Comparison of ENCODE assay signal across 1 cellular context in the genomic region with DNA sequence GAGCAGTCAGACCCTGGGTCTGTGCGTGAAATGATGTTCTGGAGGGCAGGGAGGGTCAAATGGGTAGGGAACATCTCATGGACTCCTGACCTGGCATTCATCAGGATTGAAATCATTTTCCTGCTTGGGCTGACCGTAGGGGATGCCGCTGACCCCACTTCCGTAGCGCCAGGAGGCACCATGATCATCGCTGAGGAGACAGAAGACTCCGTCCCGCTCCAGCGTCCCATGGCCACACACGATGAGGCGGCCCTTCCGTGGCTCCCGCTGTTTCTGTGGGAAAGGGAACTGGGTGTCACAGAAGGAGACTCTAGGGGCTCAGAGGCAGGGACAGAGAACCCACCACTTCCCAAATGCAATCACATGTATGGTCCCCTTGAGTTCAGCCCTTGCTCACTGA.
TF ChIP-seq lines count a peak whose summit lies in the region.

No MANE protein-coding gene starts in this region.

TF ChIP-seq in K562, 482 proteins besides CTCF, POLR2A, EP300 and RAD21:
- no peak for TF ChIP-seq PHTF2 (CRISPR knock-in tag; IDR thresholded peaks at IDR 0.05)
- no peak for TF ChIP-seq ZNF232 (CRISPR knock-in tag; IDR thresholded peaks at IDR 0.05)
- TF ChIP-seq, protein P1, sequence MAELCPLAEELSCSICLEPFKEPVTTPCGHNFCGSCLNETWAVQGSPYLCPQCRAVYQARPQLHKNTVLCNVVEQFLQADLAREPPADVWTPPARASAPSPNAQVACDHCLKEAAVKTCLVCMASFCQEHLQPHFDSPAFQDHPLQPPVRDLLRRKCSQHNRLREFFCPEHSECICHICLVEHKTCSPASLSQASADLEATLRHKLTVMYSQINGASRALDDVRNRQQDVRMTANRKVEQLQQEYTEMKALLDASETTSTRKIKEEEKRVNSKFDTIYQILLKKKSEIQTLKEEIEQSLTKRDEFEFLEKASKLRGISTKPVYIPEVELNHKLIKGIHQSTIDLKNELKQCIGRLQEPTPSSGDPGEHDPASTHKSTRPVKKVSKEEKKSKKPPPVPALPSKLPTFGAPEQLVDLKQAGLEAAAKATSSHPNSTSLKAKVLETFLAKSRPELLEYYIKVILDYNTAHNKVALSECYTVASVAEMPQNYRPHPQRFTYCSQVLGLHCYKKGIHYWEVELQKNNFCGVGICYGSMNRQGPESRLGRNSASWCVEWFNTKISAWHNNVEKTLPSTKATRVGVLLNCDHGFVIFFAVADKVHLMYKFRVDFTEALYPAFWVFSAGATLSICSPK (IDR thresholded peaks at IDR 0.05; ENCODE audit: borderline replicate concordance) = no peak
- TF ChIP-seq, protein P2, sequence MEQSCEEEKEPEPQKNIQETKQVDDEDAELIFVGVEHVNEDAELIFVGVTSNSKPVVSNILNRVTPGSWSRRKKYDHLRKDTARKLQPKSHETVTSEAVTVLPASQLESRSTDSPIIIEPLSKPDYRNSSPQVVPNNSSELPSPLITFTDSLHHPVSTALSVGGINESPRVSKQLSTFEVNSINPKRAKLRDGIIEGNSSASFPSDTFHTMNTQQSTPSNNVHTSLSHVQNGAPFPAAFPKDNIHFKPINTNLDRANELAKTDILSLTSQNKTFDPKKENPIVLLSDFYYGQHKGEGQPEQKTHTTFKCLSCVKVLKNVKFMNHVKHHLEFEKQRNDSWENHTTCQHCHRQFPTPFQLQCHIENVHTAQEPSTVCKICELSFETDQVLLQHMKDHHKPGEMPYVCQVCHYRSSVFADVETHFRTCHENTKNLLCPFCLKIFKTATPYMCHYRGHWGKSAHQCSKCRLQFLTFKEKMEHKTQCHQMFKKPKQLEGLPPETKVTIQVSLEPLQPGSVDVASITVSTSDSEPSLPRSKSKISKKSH (CRISPR knock-in tag; IDR thresholded peaks at IDR 0.05) = no peak
- TF ChIP-seq POLR2AphosphoS5 (IDR thresholded peaks at IDR 0.05; ENCODE audit: control insufficient read depth, insufficient read depth, low read depth, low read length) = no peak
- no peak for TF ChIP-seq MCM5 (IDR thresholded peaks at IDR 0.05; ENCODE audit: low read depth)
- no peak for TF ChIP-seq CEBPB (tag; IDR thresholded peaks at IDR 0.05)
- TF ChIP-seq, protein P3, sequence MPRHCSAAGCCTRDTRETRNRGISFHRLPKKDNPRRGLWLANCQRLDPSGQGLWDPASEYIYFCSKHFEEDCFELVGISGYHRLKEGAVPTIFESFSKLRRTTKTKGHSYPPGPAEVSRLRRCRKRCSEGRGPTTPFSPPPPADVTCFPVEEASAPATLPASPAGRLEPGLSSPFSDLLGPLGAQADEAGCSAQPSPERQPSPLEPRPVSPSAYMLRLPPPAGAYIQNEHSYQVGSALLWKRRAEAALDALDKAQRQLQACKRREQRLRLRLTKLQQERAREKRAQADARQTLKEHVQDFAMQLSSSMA (CRISPR knock-in tag; IDR thresholded peaks at IDR 0.05) = no peak
- no peak for TF ChIP-seq SMAD2 (IDR thresholded peaks at IDR 0.05; ENCODE audit: low read depth, low read length)
- TF ChIP-seq ETV6 (IDR thresholded peaks at IDR 0.05; ENCODE audit: borderline replicate concordance in 1 of 2, low read depth in 2 of 2, low read length in 1 of 2) = no peak
- no peak for TF ChIP-seq ETV6 (CRISPR knock-in tag; IDR thresholded peaks at IDR 0.05; ENCODE audit: borderline replicate concordance)
- TF ChIP-seq CCNT2 (IDR thresholded peaks at IDR 0.05; ENCODE audit: borderline replicate concordance, extremely low read depth, insufficient read length, low read depth, low read length) = peak; percentile 37
- no peak for TF ChIP-seq TCF7 (IDR thresholded peaks at IDR 0.05; ENCODE audit: borderline replicate concordance)
- no peak for TF ChIP-seq ZNF707 (CRISPR knock-in tag; conservative IDR thresholded peaks at IDR 0.05)
- TF ChIP-seq SIN3B (IDR thresholded peaks at IDR 0.05; ENCODE audit: low read depth) = no peak
- TF ChIP-seq, protein P4, sequence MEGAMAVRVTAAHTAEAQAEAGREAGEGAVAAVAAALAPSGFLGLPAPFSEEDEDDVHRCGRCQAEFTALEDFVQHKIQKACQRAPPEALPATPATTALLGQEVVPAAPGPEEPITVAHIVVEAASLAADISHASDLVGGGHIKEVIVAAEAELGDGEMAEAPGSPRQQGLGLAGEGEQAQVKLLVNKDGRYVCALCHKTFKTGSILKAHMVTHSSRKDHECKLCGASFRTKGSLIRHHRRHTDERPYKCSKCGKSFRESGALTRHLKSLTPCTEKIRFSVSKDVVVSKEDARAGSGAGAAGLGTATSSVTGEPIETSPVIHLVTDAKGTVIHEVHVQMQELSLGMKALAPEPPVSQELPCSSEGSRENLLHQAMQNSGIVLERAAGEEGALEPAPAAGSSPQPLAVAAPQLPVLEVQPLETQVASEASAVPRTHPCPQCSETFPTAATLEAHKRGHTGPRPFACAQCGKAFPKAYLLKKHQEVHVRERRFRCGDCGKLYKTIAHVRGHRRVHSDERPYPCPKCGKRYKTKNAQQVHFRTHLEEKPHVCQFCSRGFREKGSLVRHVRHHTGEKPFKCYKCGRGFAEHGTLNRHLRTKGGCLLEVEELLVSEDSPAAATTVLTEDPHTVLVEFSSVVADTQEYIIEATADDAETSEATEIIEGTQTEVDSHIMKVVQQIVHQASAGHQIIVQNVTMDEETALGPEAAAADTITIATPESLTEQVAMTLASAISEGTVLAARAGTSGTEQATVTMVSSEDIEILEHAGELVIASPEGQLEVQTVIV (CRISPR knock-in tag; IDR thresholded peaks at IDR 0.05; ENCODE audit: borderline replicate concordance) = no peak
- TF ChIP-seq TAF15 (IDR thresholded peaks at IDR 0.05; ENCODE audit: low read depth, low read length) = 0 out of 2 replicates have a peak, but pooled peaks have one; percentile 4
- no peak for TF ChIP-seq HDAC8 (tag; IDR thresholded peaks at IDR 0.05)
- no peak for TF ChIP-seq ZNF75A (CRISPR knock-in tag; IDR thresholded peaks at IDR 0.05)
- TF ChIP-seq POLR3A (IDR thresholded peaks at IDR 0.05; ENCODE audit: borderline replicate concordance, extremely low read depth, insufficient read depth, insufficient read length) = no peak
- no peak for TF ChIP-seq ZNF79 (CRISPR knock-in tag; IDR thresholded peaks at IDR 0.05; ENCODE audit: low read depth)
- TF ChIP-seq, protein P5, sequence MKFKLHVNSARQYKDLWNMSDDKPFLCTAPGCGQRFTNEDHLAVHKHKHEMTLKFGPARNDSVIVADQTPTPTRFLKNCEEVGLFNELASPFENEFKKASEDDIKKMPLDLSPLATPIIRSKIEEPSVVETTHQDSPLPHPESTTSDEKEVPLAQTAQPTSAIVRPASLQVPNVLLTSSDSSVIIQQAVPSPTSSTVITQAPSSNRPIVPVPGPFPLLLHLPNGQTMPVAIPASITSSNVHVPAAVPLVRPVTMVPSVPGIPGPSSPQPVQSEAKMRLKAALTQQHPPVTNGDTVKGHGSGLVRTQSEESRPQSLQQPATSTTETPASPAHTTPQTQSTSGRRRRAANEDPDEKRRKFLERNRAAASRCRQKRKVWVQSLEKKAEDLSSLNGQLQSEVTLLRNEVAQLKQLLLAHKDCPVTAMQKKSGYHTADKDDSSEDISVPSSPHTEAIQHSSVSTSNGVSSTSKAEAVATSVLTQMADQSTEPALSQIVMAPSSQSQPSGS (CRISPR knock-in tag; IDR thresholded peaks at IDR 0.05) = no peak
- no peak for TF ChIP-seq PRPF4 (IDR thresholded peaks at IDR 0.05; ENCODE audit: insufficient read depth, low read depth, low read length, poor library complexity, severe bottlenecking)
- TF ChIP-seq BCOR (IDR thresholded peaks at IDR 0.05) = no peak
- TF ChIP-seq, protein P6, sequence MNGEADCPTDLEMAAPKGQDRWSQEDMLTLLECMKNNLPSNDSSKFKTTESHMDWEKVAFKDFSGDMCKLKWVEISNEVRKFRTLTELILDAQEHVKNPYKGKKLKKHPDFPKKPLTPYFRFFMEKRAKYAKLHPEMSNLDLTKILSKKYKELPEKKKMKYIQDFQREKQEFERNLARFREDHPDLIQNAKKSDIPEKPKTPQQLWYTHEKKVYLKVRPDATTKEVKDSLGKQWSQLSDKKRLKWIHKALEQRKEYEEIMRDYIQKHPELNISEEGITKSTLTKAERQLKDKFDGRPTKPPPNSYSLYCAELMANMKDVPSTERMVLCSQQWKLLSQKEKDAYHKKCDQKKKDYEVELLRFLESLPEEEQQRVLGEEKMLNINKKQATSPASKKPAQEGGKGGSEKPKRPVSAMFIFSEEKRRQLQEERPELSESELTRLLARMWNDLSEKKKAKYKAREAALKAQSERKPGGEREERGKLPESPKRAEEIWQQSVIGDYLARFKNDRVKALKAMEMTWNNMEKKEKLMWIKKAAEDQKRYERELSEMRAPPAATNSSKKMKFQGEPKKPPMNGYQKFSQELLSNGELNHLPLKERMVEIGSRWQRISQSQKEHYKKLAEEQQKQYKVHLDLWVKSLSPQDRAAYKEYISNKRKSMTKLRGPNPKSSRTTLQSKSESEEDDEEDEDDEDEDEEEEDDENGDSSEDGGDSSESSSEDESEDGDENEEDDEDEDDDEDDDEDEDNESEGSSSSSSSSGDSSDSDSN (IDR thresholded peaks at IDR 0.05; ENCODE audit: borderline replicate concordance in 1 of 2, low read depth in 2 of 2, low read length in 2 of 2) = no peak
- TF ChIP-seq KAT7 (CRISPR knock-in tag; IDR thresholded peaks at IDR 0.05; ENCODE audit: borderline replicate concordance) = no peak
- peak; percentile 41; the same call in 1 of the 2 replicates for TF ChIP-seq RBFOX2 (IDR thresholded peaks at IDR 0.05; ENCODE audit: low read depth, low read length)
- TF ChIP-seq, protein P7, sequence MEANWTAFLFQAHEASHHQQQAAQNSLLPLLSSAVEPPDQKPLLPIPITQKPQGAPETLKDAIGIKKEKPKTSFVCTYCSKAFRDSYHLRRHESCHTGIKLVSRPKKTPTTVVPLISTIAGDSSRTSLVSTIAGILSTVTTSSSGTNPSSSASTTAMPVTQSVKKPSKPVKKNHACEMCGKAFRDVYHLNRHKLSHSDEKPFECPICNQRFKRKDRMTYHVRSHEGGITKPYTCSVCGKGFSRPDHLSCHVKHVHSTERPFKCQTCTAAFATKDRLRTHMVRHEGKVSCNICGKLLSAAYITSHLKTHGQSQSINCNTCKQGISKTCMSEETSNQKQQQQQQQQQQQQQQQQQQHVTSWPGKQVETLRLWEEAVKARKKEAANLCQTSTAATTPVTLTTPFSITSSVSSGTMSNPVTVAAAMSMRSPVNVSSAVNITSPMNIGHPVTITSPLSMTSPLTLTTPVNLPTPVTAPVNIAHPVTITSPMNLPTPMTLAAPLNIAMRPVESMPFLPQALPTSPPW (CRISPR knock-in tag; IDR thresholded peaks at IDR 0.05) = no peak
- TF ChIP-seq ELF4 (CRISPR knock-in tag; IDR thresholded peaks at IDR 0.05) = no peak
- TF ChIP-seq RHOXF2B (CRISPR knock-in tag; conservative IDR thresholded peaks at IDR 0.05) = no peak
- TF ChIP-seq NCOA2 (IDR thresholded peaks at IDR 0.05; ENCODE audit: partially characterized antibody in 2 of 2) = no peak
- TF ChIP-seq POLR2G (IDR thresholded peaks at IDR 0.05; ENCODE audit: low read depth, low read length) = 0 out of 2 replicates have a peak, but pooled peaks have one; percentile 18
- TF ChIP-seq, protein P8, sequence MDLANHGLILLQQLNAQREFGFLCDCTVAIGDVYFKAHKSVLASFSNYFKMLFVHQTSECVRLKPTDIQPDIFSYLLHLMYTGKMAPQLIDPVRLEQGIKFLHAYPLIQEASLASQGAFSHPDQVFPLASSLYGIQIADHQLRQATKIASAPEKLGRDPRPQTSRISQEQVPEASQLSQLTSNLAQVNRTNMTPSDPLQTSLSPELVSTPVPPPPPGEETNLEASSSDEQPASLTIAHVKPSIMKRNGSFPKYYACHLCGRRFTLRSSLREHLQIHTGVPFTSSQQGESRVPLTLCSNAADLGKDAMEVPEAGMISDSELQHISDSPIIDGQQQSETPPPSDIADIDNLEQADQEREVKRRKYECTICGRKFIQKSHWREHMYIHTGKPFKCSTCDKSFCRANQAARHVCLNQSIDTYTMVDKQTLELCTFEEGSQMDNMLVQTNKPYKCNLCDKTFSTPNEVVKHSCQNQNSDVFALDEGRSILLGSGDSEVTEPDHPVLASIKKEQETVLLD (IDR thresholded peaks at IDR 0.05) = no peak
- peak; percentile 23; the same call in 1 of the 2 replicates for TF ChIP-seq PML (IDR thresholded peaks at IDR 0.05; ENCODE audit: low read length)
